In the genomic region with DNA sequence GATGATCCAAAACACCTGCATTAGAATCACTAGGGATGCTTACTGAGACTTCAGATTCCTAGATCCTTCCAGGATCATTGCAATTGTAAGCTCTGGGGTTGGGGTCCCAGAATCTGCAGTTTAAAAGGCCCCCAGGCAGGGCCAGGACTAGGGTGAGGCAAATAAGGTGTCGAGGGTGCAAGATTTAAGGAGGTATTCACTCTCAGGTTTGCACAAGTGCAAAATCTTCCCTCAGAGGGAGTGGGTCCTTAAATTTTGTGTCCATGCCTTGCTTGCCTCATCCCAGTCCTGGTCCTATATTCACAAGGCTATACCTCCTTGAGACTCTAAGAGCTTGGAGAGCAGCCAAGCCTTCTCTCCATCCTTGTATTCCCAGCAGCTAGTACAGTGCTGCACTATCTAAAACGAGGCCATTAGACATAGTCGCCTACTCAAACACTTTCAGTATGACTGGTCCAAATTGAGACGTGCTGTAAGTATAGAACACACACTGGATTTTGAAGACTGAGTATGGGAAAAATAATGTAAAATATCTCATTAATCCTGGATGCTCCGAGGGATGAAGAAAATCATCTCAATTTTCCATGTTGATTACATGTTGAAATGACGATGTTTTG, we compare ENCODE assay signal across 15 cellular contexts.
DNase-seq lines count a peak whose midpoint lies in the region; ATAC-seq and TF ChIP-seq lines count a peak whose summit lies in the region.
"Had no signal": no experiment of that assay in that cellular context is flagged by ENCODE, and none has a peak within 500 bp of the region (broad histone marks: within the 10 kb centered on the region; RNA-seq: fewer than 3 reads in every experiment).

No MANE protein-coding gene starts in this region.

- DNase-seq in GM13976 (ENCODE audit: low spot score) (peak; percentile 36), DMS153 (lab: John Stamatoyannopoulos, UW) (no peak), Kasumi-1 (lab: John Stamatoyannopoulos, UW) (no peak), NCI-H1436 (lab: John Stamatoyannopoulos, UW) (no peak)
- DNase-seq: activated CD4-positive, CD25-positive, alpha-beta regulatory T cell treated with anti-CD3 and anti-CD28 coated beads, Interleukin-2, amount 50 U/mL, for 72 hours; activated naive CD4-positive, alpha-beta T cell treated with anti-CD3 and anti-CD28 coated beads, Interleukin-2, amount 50 U/mL, for 16 hours; BE2C; GDM1; NCI-H69; SJCRH30; small intestine had no signal

- in situ Hi-C loops in GM13976 (cut with MboI; ENCODE audit: low sequenced_read_pairs, unreplicated experiment): no loop called here

- peak; percentile 90 for ATAC-seq in GM19328 (IDR thresholded peaks at IDR 0.05; ENCODE audit: unreplicated experiment)
- peak; percentile 97 for ATAC-seq in HG02759 (IDR thresholded peaks at IDR 0.05; ENCODE audit: unreplicated experiment)
- peak; percentile 97 for ATAC-seq in HG03460 (IDR thresholded peaks at IDR 0.05; ENCODE audit: unreplicated experiment)
- no peak for ATAC-seq in GM19397 (IDR thresholded peaks at IDR 0.05; ENCODE audit: unreplicated experiment)

- no peak for TF ChIP-seq CTCF in GM13976 (IDR thresholded peaks at IDR 0.05; ENCODE audit: borderline replicate concordance, control extremely low read depth, extremely low read depth, insufficient read depth, missing control alignments)
